Comparison of ENCODE assay signal across 21 cellular contexts in the genomic region with DNA sequence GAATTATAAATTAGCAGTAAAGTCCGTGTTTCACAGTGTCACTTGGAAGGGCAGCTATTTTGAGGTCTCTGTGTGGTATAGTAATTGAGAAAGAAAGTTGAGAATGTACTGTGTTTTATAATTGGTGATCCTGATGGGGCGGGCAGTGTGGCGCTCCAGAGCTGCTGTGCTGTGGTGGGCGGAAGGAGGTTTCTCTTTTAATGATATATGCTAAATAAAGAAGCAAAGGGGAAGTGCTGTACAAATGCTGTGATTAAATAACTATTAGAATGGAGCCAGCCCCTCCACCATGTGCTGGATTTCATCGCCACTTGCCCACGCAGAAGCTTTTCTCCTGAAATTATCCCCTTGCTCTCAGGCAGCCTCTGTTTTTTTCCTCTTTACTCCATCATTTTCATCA. TPM values are rescaled to one million over a fixed set of nuclear protein-coding genes. Genes with fewer than 3 reads are reported as not detected.
DNase-seq lines count a peak whose midpoint lies in the region; ATAC-seq, FAIRE-seq and TF ChIP-seq lines count a peak whose summit lies in the region.
"Had no signal": no experiment of that assay in that cellular context is flagged by ENCODE, and none has a peak within 500 bp of the region (broad histone marks: within the 10 kb centered on the region; RNA-seq: fewer than 3 reads in every experiment).

No MANE protein-coding gene starts in this region.

- H3K9me3 Mint-ChIP-seq in CD4-positive, alpha-beta T cell: no peaks in the 10 kb centered on the region
- H3K9me3 Mint-ChIP-seq in nephron progenitor cell: no peaks in the 10 kb centered on the region
- H3K9me3 Mint-ChIP-seq: activated CD4-positive, alpha-beta memory T cell treated with anti-CD3 and anti-CD28 coated beads, Interleukin-2, amount 10 ng/mL, durations not matched to agents 7 days and 5 days; activated naive CD8-positive, alpha-beta T cell treated with anti-CD3 and anti-CD28 coated beads for 36 hours; naive thymus-derived CD8-positive, alpha-beta T cell had no signal

- TF ChIP-seq CTCF in CD4-positive, alpha-beta T cell (IDR thresholded peaks at IDR 0.05): no peak
- no peak for TF ChIP-seq CTCF in nephron progenitor cell (IDR thresholded peaks at IDR 0.05)

- CTCF ChIA-PET in CD4-positive, alpha-beta T cell (lab: Charles Lee): no interaction called here

- peaks cover 82% of the 10 kb centered on the region for H3K36me3 Mint-ChIP-seq in CD4-positive, alpha-beta T cell (ENCODE audit: low read depth)
- peaks cover 80% of the 10 kb centered on the region for H3K36me3 Mint-ChIP-seq in nephron progenitor cell (ENCODE audit: low read depth)

- H3K4me1 Mint-ChIP-seq in CD4-positive, alpha-beta T cell (ENCODE audit: low read depth): peaks cover 9% of the 10 kb centered on the region
- H3K4me1 Mint-ChIP-seq in nephron progenitor cell: no peaks in the 10 kb centered on the region
- H3K4me1 Mint-ChIP-seq: activated CD4-positive, alpha-beta memory T cell treated with anti-CD3 and anti-CD28 coated beads, Interleukin-2, amount 10 ng/mL, durations not matched to agents 7 days and 5 days had no signal

- H3K9me3 ChIP-seq in CD4-positive, alpha-beta T cell (ENCODE audit: control insufficient read depth, low read length): no peaks in the 10 kb centered on the region

- peak overlapping the region; percentile 39 for H3K27ac Mint-ChIP-seq in CD4-positive, alpha-beta T cell
- H3K27ac Mint-ChIP-seq in nephron progenitor cell: peak overlapping the region; percentile 19
- H3K27ac Mint-ChIP-seq: activated CD4-positive, alpha-beta memory T cell treated with anti-CD3 and anti-CD28 coated beads, Interleukin-2, amount 10 ng/mL, durations not matched to agents 7 days and 5 days; activated naive CD8-positive, alpha-beta T cell treated with anti-CD3 and anti-CD28 coated beads for 36 hours had no signal

- intact Hi-C loops in CD4-positive, alpha-beta T cell (cut with DNase I, micrococcal nuclease): no loop called here

- no peaks in the 10 kb centered on the region for H3K27me3 Mint-ChIP-seq in CD4-positive, alpha-beta T cell
- peaks cover 6% of the 10 kb centered on the region for H3K27me3 Mint-ChIP-seq in nephron progenitor cell (ENCODE audit: low read depth, poor library complexity)
- H3K27me3 Mint-ChIP-seq: activated CD4-positive, alpha-beta memory T cell treated with anti-CD3 and anti-CD28 coated beads, Interleukin-2, amount 10 ng/mL, durations not matched to agents 7 days and 5 days; activated naive CD8-positive, alpha-beta T cell treated with anti-CD3 and anti-CD28 coated beads for 36 hours; naive thymus-derived CD8-positive, alpha-beta T cell had no signal

- H3K27ac ChIP-seq in CD4-positive, alpha-beta T cell (ENCODE audit: low read depth, low read length): no peak overlapping the region
- H3K27ac ChIP-seq: coronary artery, hepatocyte had no signal

- H3K4me3 Mint-ChIP-seq in CD4-positive, alpha-beta T cell: no peak overlapping the region
- no peak overlapping the region for H3K4me3 Mint-ChIP-seq in nephron progenitor cell
- H3K4me3 Mint-ChIP-seq: activated CD4-positive, alpha-beta memory T cell treated with anti-CD3 and anti-CD28 coated beads, Interleukin-2, amount 10 ng/mL, durations not matched to agents 7 days and 5 days; activated naive CD8-positive, alpha-beta T cell treated with anti-CD3 and anti-CD28 coated beads for 36 hours; naive thymus-derived CD8-positive, alpha-beta T cell had no signal

- no peak for ATAC-seq in CD4-positive, alpha-beta T cell (ENCODE audit: poor library complexity)
- ATAC-seq in HG02763 (IDR thresholded peaks at IDR 0.05; ENCODE audit: unreplicated experiment) (no peak), HG03097 (IDR thresholded peaks at IDR 0.05; ENCODE audit: low FRiP score, unreplicated experiment) (no peak)
- no peak for ATAC-seq in activated CD4-positive, CD25-positive, alpha-beta regulatory T cell treated with anti-CD3 and anti-CD28 coated beads, Interleukin-2, amount 50 U/mL, for 24 hours
- ATAC-seq: naive thymus-derived CD8-positive, alpha-beta T cell had no signal

- H3K27me3 ChIP-seq in CD4-positive, alpha-beta T cell (ENCODE audit: control insufficient read depth, insufficient read depth, low read length): no peaks in the 10 kb centered on the region
- H3K27me3 ChIP-seq: hepatocyte had no signal

- DNase-seq in CD4-positive, alpha-beta T cell: no peak
- no peak for DNase-seq in GM18507 (ENCODE audit: extremely low spot score, insufficient read length, low read depth)
- DNase-seq in NOMO-1 treated with DMSO at 0.1 percent for 48 hours (lab: John Stamatoyannopoulos, UW; ENCODE audit: unreplicated experiment): peak; percentile 89
- DNase-seq in nephron progenitor cell: no peak
- DNase-seq: activated CD4-positive, alpha-beta memory T cell treated with anti-CD3 and anti-CD28 coated beads, Interleukin-2, amount 10 ng/mL, durations not matched to agents 7 days and 5 days; activated naive CD8-positive, alpha-beta T cell treated with anti-CD3 and anti-CD28 coated beads for 36 hours; activated T-cell treated with anti-CD3 and anti-CD28 coated beads, Interleukin-2, amount 50 U/mL, for 48 hours; mammary epithelial cell; naive thymus-derived CD8-positive, alpha-beta T cell; NCI-H1436; NCI-H2171 treated with DMSO at 0.1 percent for 48 hours; posterior cingulate gyrus; stimulated activated CD4-positive, alpha-beta T cell treated with anti-CD3 and anti-CD28 coated beads, Interleukin-1b, Interleukin-23, amount 100 ng/mL, for 48 hours had no signal

- POLR2A ChIA-PET in CD4-positive, alpha-beta T cell (lab: Charles Lee): no interaction called here

- peak; percentile 80 for FAIRE-seq in GM18507 (lab: Jason Lieb, UNC)
- FAIRE-seq: endometrium, GM19239, keratinocyte had no signal

RNA-seq across cellular contexts. Expression of a gene that starts 24.6 kb away (rescaled TPM):
- total RNA-seq in CD4-positive, alpha-beta T cell: 10 to 100 TPM; 43.8 to 48.0 TPM
